In genomic region chrX:79556750-79557149, GRCh38 we compare ENCODE assay signal across 13 cellular contexts.
"Had no signal": no experiment of that assay in that cellular context is flagged by ENCODE, and none has a peak within 500 bp of the region (broad histone marks: within the 10 kb centered on the region; RNA-seq: fewer than 3 reads in every experiment).

No MANE protein-coding gene starts in this region.

- DNase-seq: effector CD8-positive, alpha-beta T cell; islet precursor cell; left ventricle myocardium inferior; lower lobe of right lung; natural killer cell; nucleus accumbens; retina; spleen; stimulated activated CD4-positive, alpha-beta T cell treated with anti-CD3 and anti-CD28 coated beads, Interleukin-15, amount 100 ng/mL, for 24 hours; stimulated activated CD4-positive, alpha-beta T cell treated with anti-CD3 and anti-CD28 coated beads, Interleukin-1b, Interleukin-23, amount 100 ng/mL, for 48 hours; stimulated activated CD4-positive, alpha-beta T cell treated with anti-CD3 and anti-CD28 coated beads, Interleukin-4, amount 100 ng/mL, for 24 hours; tibial artery; upper lobe of right lung had no signal
